In genomic region chr16:67666538-67667433, GRCh38 we compare ENCODE assay signal across 8 cellular contexts. TPM values are rescaled to one million over a fixed set of nuclear protein-coding genes. Genes with fewer than 3 reads are reported as not detected.
DNase-seq lines count a peak whose midpoint lies in the region; ATAC-seq and TF ChIP-seq lines count a peak whose summit lies in the region.

TSS of gene C16orf86 (plus strand) at chr16:67666814. CDS start at chr16:67666971, 157 bp downstream.
TSS of gene ENKD1 (minus strand) at chr16:67666750. CDS start at chr16:67666442, 308 bp downstream.

- no peaks in the 10 kb centered on the region for H3K27me3 Mint-ChIP-seq in activated CD8-positive, alpha-beta T cell treated with anti-CD3 and anti-CD28 coated beads for 36 hours

- no peaks in the 10 kb centered on the region for H3K9me3 Mint-ChIP-seq in activated CD8-positive, alpha-beta T cell treated with anti-CD3 and anti-CD28 coated beads for 36 hours

- ATAC-seq in HG02981 (IDR thresholded peaks at IDR 0.05; ENCODE audit: unreplicated experiment), result peak; percentile 55
- ATAC-seq in activated CD8-positive, alpha-beta T cell treated with anti-CD3 and anti-CD28 coated beads for 36 hours, result peak; percentile 68

- no peak for TF ChIP-seq CTCF in activated CD8-positive, alpha-beta T cell treated with anti-CD3 and anti-CD28 coated beads for 36 hours (IDR thresholded peaks at IDR 0.05)

- DNase-seq in NCI-H1436 (lab: John Stamatoyannopoulos, UW), result peak; percentile 70
- DNase-seq in NCI-H1436 treated with DMSO at 0.1 percent for 48 hours (lab: John Stamatoyannopoulos, UW), result no peak
- DNase-seq in NCI-H526 (lab: John Stamatoyannopoulos, UW), result peak; percentile 39 to 84
- peak; percentile 87 for DNase-seq in activated CD8-positive, alpha-beta T cell treated with anti-CD3 and anti-CD28 coated beads for 36 hours
- peak; percentile 69 to 85 for DNase-seq in lung microvascular endothelial cell (ENCODE audit: low read depth in 2 of 2)
- DNase-seq in stimulated activated CD4-positive, alpha-beta T cell treated with anti-CD3 and anti-CD28 coated beads, TNF-alpha, amount 100 ng/mL, for 4 hours (ENCODE audit: low read depth in 3 of 3), result peak; percentile 64 to 72 (median 68)

- POLR2A ChIA-PET in activated CD8-positive, alpha-beta T cell treated with anti-CD3 and anti-CD28 coated beads for 36 hours (lab: Charles Lee), result interaction anchor here (1.0 to 3.4 kb wide), 5 partner anchors 13 to 129 kb away, joined by 3 to 14 read pairs (median 5); partner anchors contain the start of genes CARMIL2 and CTCF

- H3K27me3 ChIP-seq in ectodermal cell (ENCODE audit: control insufficient read depth, insufficient read depth, low read length, poor library complexity, severe bottlenecking), result peaks cover 6% of the 10 kb centered on the region

- intact Hi-C loops in activated CD8-positive, alpha-beta T cell treated with anti-CD3 and anti-CD28 coated beads for 36 hours (cut with micrococcal nuclease), result loop anchor here (10.0 kb wide), 1 partner anchor 268 kb away; the partner anchor contains the start of genes CTRL and PSMB10

- H3K27ac Mint-ChIP-seq in activated CD8-positive, alpha-beta T cell treated with anti-CD3 and anti-CD28 coated beads for 36 hours, result peak within 1 kb of the TSS; percentile 73

- peak within 1 kb of the TSS; percentile 67 for H3K4me3 ChIP-seq in ectodermal cell (ENCODE audit: insufficient read depth, low read depth, low read length)

- H3K4me1 Mint-ChIP-seq in activated CD8-positive, alpha-beta T cell treated with anti-CD3 and anti-CD28 coated beads for 36 hours (ENCODE audit: low read depth), result peaks cover 13% of the 10 kb centered on the region

- WGBS in ectodermal cell, 2 experiments, result 17 to 20% methylated on average over 77 of the region's 77 CpGs

- no peaks in the 10 kb centered on the region for H3K9me3 ChIP-seq in ectodermal cell (ENCODE audit: control insufficient read depth, low read length)

- H3K4me1 ChIP-seq in ectodermal cell (ENCODE audit: control insufficient read depth, insufficient read depth, low read length), result peaks cover 17% of the 10 kb centered on the region

- H3K36me3 ChIP-seq in ectodermal cell (ENCODE audit: control insufficient read depth, insufficient read depth, low read length), result no peaks in the 10 kb centered on the region

- CTCF ChIA-PET in activated CD8-positive, alpha-beta T cell treated with anti-CD3 and anti-CD28 coated beads for 36 hours (lab: Charles Lee), result interaction anchor here (0.6 to 14.7 kb wide), 19 partner anchors 8 to 274 kb away, joined by 3 to 154 read pairs (median 6); partner anchors contain the start of genes ATP6V0D1, CARMIL2, CTCF and GFOD2

- peak within 1 kb of the TSS; percentile 78 for H3K27ac ChIP-seq in ectodermal cell (ENCODE audit: insufficient read depth, low read depth, low read length, poor library complexity, severe bottlenecking)

- peaks cover 3% of the 10 kb centered on the region for H3K36me3 Mint-ChIP-seq in activated CD8-positive, alpha-beta T cell treated with anti-CD3 and anti-CD28 coated beads for 36 hours (ENCODE audit: low read depth)

- peak within 1 kb of the TSS; percentile 80 for H3K4me3 Mint-ChIP-seq in activated CD8-positive, alpha-beta T cell treated with anti-CD3 and anti-CD28 coated beads for 36 hours

RNA-seq across cellular contexts. Expression of gene C16orf86, which starts in this region (rescaled TPM):
- total RNA-seq in activated CD8-positive, alpha-beta T cell treated with anti-CD3 and anti-CD28 coated beads for 36 hours, result 1 to 10 TPM; 2.8 to 4.7 TPM
- polyA plus RNA-seq in ectodermal cell (2013, experiment 1 of 4), result 4.5 TPM
- 3.8 TPM for polyA plus RNA-seq in ectodermal cell (2013, experiment 2 of 4)
- polyA plus RNA-seq in ectodermal cell (2013, experiment 3 of 4), result 4.1 TPM
- 4.5 TPM for polyA plus RNA-seq in ectodermal cell (2013, experiment 4 of 4)
- 2.6 and 2.8 TPM in 2 replicates for total RNA-seq in lung microvascular endothelial cell

RNA-seq across cellular contexts. Expression of gene ENKD1, which starts in this region (rescaled TPM):
- 1 to 10 TPM; 8.4 to 8.9 TPM for total RNA-seq in activated CD8-positive, alpha-beta T cell treated with anti-CD3 and anti-CD28 coated beads for 36 hours
- 23.2 TPM for polyA plus RNA-seq in ectodermal cell (2013, experiment 1 of 4)
- polyA plus RNA-seq in ectodermal cell (2013, experiment 2 of 4), result 28.1 TPM
- 22.2 TPM for polyA plus RNA-seq in ectodermal cell (2013, experiment 3 of 4)
- 27.6 TPM for polyA plus RNA-seq in ectodermal cell (2013, experiment 4 of 4)
- 7.0 and 8.5 TPM in 2 replicates for total RNA-seq in lung microvascular endothelial cell
